Comparison of ENCODE assay signal across 19 cellular contexts in the genomic region with DNA sequence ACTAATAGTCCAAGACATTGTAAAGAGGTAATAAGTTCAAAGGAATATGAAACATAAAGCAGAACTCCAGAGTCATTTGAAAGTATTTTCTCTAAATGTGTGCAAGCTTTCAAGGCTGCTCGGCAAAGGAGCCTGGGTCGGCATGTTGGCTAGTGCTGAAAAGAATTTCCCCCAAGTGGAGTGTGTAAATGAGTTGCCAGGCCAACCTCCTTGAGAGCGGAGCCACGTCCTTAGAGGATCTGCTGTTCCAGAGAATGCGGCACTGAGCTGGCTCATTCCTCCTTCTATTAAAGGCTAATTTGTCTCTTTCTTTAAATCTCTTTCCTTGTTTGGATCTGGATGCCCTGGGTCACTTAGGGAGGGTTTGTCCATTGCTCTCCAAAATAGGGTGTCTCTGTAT.
DNase-seq lines count a peak whose midpoint lies in the region; ATAC-seq and TF ChIP-seq lines count a peak whose summit lies in the region.
"Had no signal": no experiment of that assay in that cellular context is flagged by ENCODE, and none has a peak within 500 bp of the region (broad histone marks: within the 10 kb centered on the region; RNA-seq: fewer than 3 reads in every experiment).

No MANE protein-coding gene starts in this region.

- H3K4me3 Mint-ChIP-seq in endodermal cell (no peak overlapping the region), progenitor cell of endocrine pancreas (ENCODE audit: low read depth) (no peak overlapping the region)
- H3K4me3 Mint-ChIP-seq: activated naive CD4-positive, alpha-beta T cell treated with anti-CD3 and anti-CD28 coated beads for 36 hours had no signal

- H3K4me1 Mint-ChIP-seq in endodermal cell = no peaks in the 10 kb centered on the region
- peaks cover 13% of the 10 kb centered on the region for H3K4me1 Mint-ChIP-seq in progenitor cell of endocrine pancreas (ENCODE audit: low read depth)

- TF ChIP-seq CTCF in endodermal cell (conservative IDR thresholded peaks at IDR 0.05) (no peak), lower lobe of right lung (IDR thresholded peaks at IDR 0.05) (no peak), smooth muscle cell (IDR thresholded peaks at IDR 0.05; ENCODE audit: borderline replicate concordance, insufficient read depth, poor library complexity, severe bottlenecking) (no peak), progenitor cell of endocrine pancreas (IDR thresholded peaks at IDR 0.05; ENCODE audit: unreplicated experiment) (no peak)

- intact Hi-C loops in lower lobe of right lung (cut with DNase I) = no loop called here

- H3F3A ChIP-seq in smooth muscle cell (ENCODE audit: low read depth) = peaks cover 3% of the 10 kb centered on the region

- H3K4me3 ChIP-seq in NT2/D1 (ENCODE audit: insufficient read length, low read depth) (no peak overlapping the region), endodermal cell (ENCODE audit: low read length) (no peak overlapping the region), lower lobe of right lung (no peak overlapping the region), smooth muscle cell (no peak overlapping the region)
- H3K4me3 ChIP-seq: ovary, spleen had no signal

- H3K9ac ChIP-seq in NT2/D1 (ENCODE audit: insufficient read length, low read depth) (no peak overlapping the region), endodermal cell (ENCODE audit: extremely low read depth, low read length, poor library complexity, severe bottlenecking) (no peak overlapping the region), smooth muscle cell (ENCODE audit: low read depth) (no peak overlapping the region)
- H3K9ac ChIP-seq: KMS-11 had no signal

- ATAC-seq in lower lobe of right lung = peak; percentile 64 to 70
- ATAC-seq: stimulated activated naive CD8-positive, alpha-beta T cell treated with anti-CD3 and anti-CD28 coated beads, Interleukin-15, Interleukin-2, amounts not matched to agents 100 U/mL and 50 U/mL, for 24 hours had no signal

- no peaks in the 10 kb centered on the region for H3K36me3 Mint-ChIP-seq in endodermal cell (ENCODE audit: low read depth)
- H3K36me3 Mint-ChIP-seq in progenitor cell of endocrine pancreas (ENCODE audit: insufficient read depth) = no peaks in the 10 kb centered on the region

- H3K4me2 ChIP-seq in smooth muscle cell = no peak overlapping the region
- H3K4me2 ChIP-seq: KMS-11 had no signal

- H3K27me3 ChIP-seq in NT2/D1 (ENCODE audit: insufficient read depth, insufficient read length) = no peaks in the 10 kb centered on the region
- no peaks in the 10 kb centered on the region for H3K27me3 ChIP-seq in endodermal cell (ENCODE audit: control insufficient read depth, insufficient read depth, low read length, poor library complexity, severe bottlenecking)
- no peaks in the 10 kb centered on the region for H3K27me3 ChIP-seq in lower lobe of right lung (ENCODE audit: low read depth)
- no peaks in the 10 kb centered on the region for H3K27me3 ChIP-seq in smooth muscle cell (ENCODE audit: low read depth)
- H3K27me3 ChIP-seq: ovary, spleen had no signal

- H3K9me3 ChIP-seq in NT2/D1 (ENCODE audit: insufficient read depth, low read length) (no peaks in the 10 kb centered on the region), endodermal cell (ENCODE audit: control insufficient read depth, low read length) (no peaks in the 10 kb centered on the region), lower lobe of right lung (no peaks in the 10 kb centered on the region), smooth muscle cell (replicated peaks; ENCODE audit: low read depth) (no peaks in the 10 kb centered on the region)
- H3K9me3 ChIP-seq: ovary, spleen had no signal

- peak overlapping the region; percentile 29 for H2AFZ ChIP-seq in smooth muscle cell (ENCODE audit: low read depth)

- H3K9me3 Mint-ChIP-seq in endodermal cell (no peaks in the 10 kb centered on the region), progenitor cell of endocrine pancreas (ENCODE audit: low read depth) (no peaks in the 10 kb centered on the region)
- H3K9me3 Mint-ChIP-seq: activated naive CD4-positive, alpha-beta T cell treated with anti-CD3 and anti-CD28 coated beads for 36 hours had no signal

- H3K27ac ChIP-seq in endodermal cell (ENCODE audit: low read depth, low read length) (no peak overlapping the region), lower lobe of right lung (no peak overlapping the region), smooth muscle cell (ENCODE audit: low read depth) (no peak overlapping the region)
- H3K27ac ChIP-seq: HL-60, KMS-11, ovary, spleen had no signal

- H3K27me3 Mint-ChIP-seq in endodermal cell (ENCODE audit: insufficient read depth) = no peaks in the 10 kb centered on the region
- no peaks in the 10 kb centered on the region for H3K27me3 Mint-ChIP-seq in progenitor cell of endocrine pancreas

- H3K27ac Mint-ChIP-seq in endodermal cell = no peak overlapping the region
- no peak overlapping the region for H3K27ac Mint-ChIP-seq in progenitor cell of endocrine pancreas
- H3K27ac Mint-ChIP-seq: activated naive CD4-positive, alpha-beta T cell treated with anti-CD3 and anti-CD28 coated beads for 36 hours had no signal

- WGBS in endodermal cell (ENCODE audit: insufficient coverage in 1 of 2, insufficient read length in 1 of 2), 2 experiments = 28 to 75% methylated on average over 2 to 5 of the region's 5 CpGs
- 16% methylated on average over 5 of the region's 5 CpGs for WGBS in smooth muscle cell (ENCODE audit: low lambda C conversion rate)

- H3K4me1 ChIP-seq in NT2/D1 (ENCODE audit: insufficient read depth, insufficient read length) = no peaks in the 10 kb centered on the region
- no peaks in the 10 kb centered on the region for H3K4me1 ChIP-seq in endodermal cell (ENCODE audit: control insufficient read depth, insufficient read depth, low read length)
- peaks cover 5% of the 10 kb centered on the region for H3K4me1 ChIP-seq in lower lobe of right lung
- H3K4me1 ChIP-seq in smooth muscle cell (ENCODE audit: low read depth) = peaks cover 6% of the 10 kb centered on the region
- H3K4me1 ChIP-seq: spleen had no signal

- DNase-seq in NT2/D1 (ENCODE audit: low read depth, low spot score) (peak; percentile 38), endodermal cell (peak; percentile 63), lower lobe of right lung (no peak), smooth muscle cell (lab: John Stamatoyannopoulos, UW; ENCODE audit: unreplicated experiment) (no peak), NCI-H345 treated with DMSO at 0.1 percent for 48 hours (lab: John Stamatoyannopoulos, UW; ENCODE audit: unreplicated experiment) (no peak), progenitor cell of endocrine pancreas (ENCODE audit: low spot score, unreplicated experiment) (no peak), COR-L47 (lab: John Stamatoyannopoulos, UW) (no peak), T1000 (lab: John Stamatoyannopoulos, UW) (no peak)
- DNase-seq: activated CD8-positive, alpha-beta memory T cell treated with anti-CD3 and anti-CD28 coated beads, Interleukin-2, amount 50 U/mL, for 48 hours; activated naive CD4-positive, alpha-beta T cell treated with anti-CD3 and anti-CD28 coated beads for 36 hours; effector memory CD4-positive, alpha-beta T cell; NCI-H1092 treated with DMSO at 0.1 percent for 48 hours; NCI-H2227 treated with DMSO at 0.1 percent for 48 hours; ovary; SIG-M5; spleen; stimulated activated naive CD8-positive, alpha-beta T cell treated with anti-CD3 and anti-CD28 coated beads, Interleukin-15, Interleukin-2, amounts not matched to agents 100 U/mL and 50 U/mL, for 24 hours had no signal

- H3K79me2 ChIP-seq in smooth muscle cell (ENCODE audit: low read depth) = no peaks in the 10 kb centered on the region

- H4K20me1 ChIP-seq in smooth muscle cell (ENCODE audit: low read depth) = no peaks in the 10 kb centered on the region

- H3K36me3 ChIP-seq in NT2/D1 (ENCODE audit: insufficient read depth, insufficient read length, low read length) (no peaks in the 10 kb centered on the region), endodermal cell (ENCODE audit: control insufficient read depth, insufficient read depth, low read length) (no peaks in the 10 kb centered on the region), lower lobe of right lung (no peaks in the 10 kb centered on the region), smooth muscle cell (ENCODE audit: low read depth) (no peaks in the 10 kb centered on the region)
- H3K36me3 ChIP-seq: ovary, spleen had no signal

Comparison
In these comparisons a context has a peak if more than half of its experiments do, and no peak if none do; other contexts are left out.
1. DNase-seq: peak in NT2/D1 (single experiment) and endodermal cell (single experiment); none in lower lobe of right lung (single experiment), smooth muscle cell (single experiment), NCI-H345 treated with DMSO at 0.1 percent for 48 hours (single experiment), progenitor cell of endocrine pancreas (single experiment), COR-L47 (single experiment) and T1000 (single experiment).